In the genomic region with DNA sequence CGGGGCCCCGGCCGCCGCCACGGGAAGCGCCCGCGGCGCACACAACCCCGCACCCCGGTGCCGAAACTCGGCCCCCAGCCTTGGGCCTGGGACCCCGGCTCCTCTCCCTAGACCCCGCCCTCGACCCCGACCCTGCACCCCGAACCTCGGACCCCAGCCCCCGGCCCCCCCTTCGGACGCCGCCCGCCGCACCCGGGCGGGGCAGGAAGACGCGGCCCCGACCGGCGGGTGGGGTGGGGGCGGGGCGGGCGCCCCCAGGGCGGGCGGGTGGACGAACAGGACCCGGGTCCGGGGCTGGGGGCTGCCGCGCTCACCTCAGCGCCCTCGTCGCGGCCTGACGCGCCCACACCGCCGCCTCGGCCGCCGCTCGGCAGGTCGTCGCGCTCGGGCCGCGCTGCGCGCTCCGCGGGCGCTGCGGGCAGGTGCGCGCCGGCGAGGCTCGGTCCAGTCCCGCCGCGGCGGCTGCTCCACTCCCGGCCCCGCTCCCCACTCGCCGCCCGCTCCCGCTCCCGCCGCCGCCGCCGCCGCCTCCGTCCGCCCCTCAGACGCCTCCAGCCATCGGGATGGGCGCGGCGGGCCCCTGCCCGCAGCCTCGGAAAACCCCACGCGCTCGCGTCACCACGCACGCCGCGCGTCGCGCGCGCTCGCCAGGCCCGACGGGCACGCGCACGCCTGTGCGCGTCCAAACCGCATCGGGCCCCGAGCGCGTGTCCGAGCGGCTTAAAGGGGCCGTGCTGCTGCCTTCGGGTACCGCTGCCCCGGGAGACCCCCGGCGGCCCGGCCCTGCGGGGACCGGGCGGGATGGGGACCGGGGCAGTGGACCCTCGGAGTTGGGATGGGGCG, we compare ENCODE assay signal across 8 cellular contexts. TPM values are rescaled to one million over a fixed set of nuclear protein-coding genes. Genes with fewer than 3 reads are reported as not detected.
DNase-seq lines count a peak whose midpoint lies in the region; ATAC-seq and TF ChIP-seq lines count a peak whose summit lies in the region.

TSS of gene GNB1 (minus strand) at position 582 of the 843 bp plus-strand sequence. CDS start 65,634 bp downstream, outside the sequence.

- no peak for TF ChIP-seq CTCF in OCI-LY1 (IDR thresholded peaks at IDR 0.05; ENCODE audit: low read length)

- POLR2A ChIA-PET in CD8-positive, alpha-beta memory T cell (lab: Charles Lee) = interaction anchor here (1.5 kb wide), 2 partner anchors 18 to 515 kb away, joined by 3 to 12 read pairs; no protein-coding TSS in a partner anchor

- no peaks in the 10 kb centered on the region for H3K36me3 ChIP-seq in CD8-positive, alpha-beta memory T cell (ENCODE audit: insufficient read depth, low read length)
- H3K36me3 ChIP-seq in OCI-LY1 (ENCODE audit: insufficient read depth, low read length) = peaks cover 22% of the 10 kb centered on the region; the same call in 1 of the 2 replicates

- peaks cover 66% of the 10 kb centered on the region for H3K4me1 ChIP-seq in CD8-positive, alpha-beta memory T cell (ENCODE audit: insufficient read depth, low read length)
- peaks cover 76% of the 10 kb centered on the region for H3K4me1 ChIP-seq in OCI-LY1 (ENCODE audit: insufficient read depth, low read length, severe bottlenecking)
- H3K4me1 ChIP-seq in mononuclear cell (ENCODE audit: insufficient read depth, low read length) = peaks cover 58% of the 10 kb centered on the region

- H4K20me1 ChIP-seq in OCI-LY1 (ENCODE audit: insufficient read depth, low read length) = peaks cover 6% of the 10 kb centered on the region; the same call in 1 of the 2 replicates

- H3K4me2 ChIP-seq in OCI-LY1 (ENCODE audit: low read length) = peak within 1 kb of the TSS; percentile 83

- peak; percentile 63 for ATAC-seq in GM19467 (IDR thresholded peaks at IDR 0.05; ENCODE audit: unreplicated experiment)

- peak within 1 kb of the TSS; percentile 63 for H3K4me3 ChIP-seq in CD8-positive, alpha-beta memory T cell (ENCODE audit: low read length)
- H3K4me3 ChIP-seq in OCI-LY1 (ENCODE audit: low read depth, low read length, poor library complexity, severe bottlenecking) (peak within 1 kb of the TSS; percentile 80), mononuclear cell (ENCODE audit: low read length) (peak within 1 kb of the TSS; percentile 74)

- H3K27ac ChIP-seq in CD8-positive, alpha-beta memory T cell (ENCODE audit: low read depth, low read length) = peak within 1 kb of the TSS; percentile 84
- H3K27ac ChIP-seq in OCI-LY1 (ENCODE audit: low read depth, low read length, poor library complexity, severe bottlenecking) = peak within 1 kb of the TSS; percentile 98

- no peaks in the 10 kb centered on the region for H3K9me3 ChIP-seq in CD8-positive, alpha-beta memory T cell (ENCODE audit: low read length)
- H3K9me3 ChIP-seq in OCI-LY1 (ENCODE audit: low read length) (no peaks in the 10 kb centered on the region), mononuclear cell (ENCODE audit: low read depth, low read length) (no peaks in the 10 kb centered on the region)

- peak within 1 kb of the TSS; percentile 92 to 99 (median 96) for H3K27ac Mint-ChIP-seq in CD8-positive, alpha-beta memory T cell

- no peaks in the 10 kb centered on the region for H3K27me3 ChIP-seq in CD8-positive, alpha-beta memory T cell (ENCODE audit: insufficient read depth, low read length, poor library complexity, severe bottlenecking)
- no peaks in the 10 kb centered on the region for H3K27me3 ChIP-seq in OCI-LY1 (ENCODE audit: insufficient read depth, low read length)
- no peaks in the 10 kb centered on the region for H3K27me3 ChIP-seq in mononuclear cell (ENCODE audit: insufficient read depth, low read length)

- H3K27me3 Mint-ChIP-seq in CD8-positive, alpha-beta memory T cell = peaks cover 4% of the 10 kb centered on the region in 2 donors

- peaks cover 51 to 70% (median 62%) of the 10 kb centered on the region in 3 donors for H3K4me1 Mint-ChIP-seq in CD8-positive, alpha-beta memory T cell

- peaks cover 45% of the 10 kb centered on the region for H3K79me2 ChIP-seq in OCI-LY1 (ENCODE audit: insufficient read depth, low read length)

- DNase-seq in CD8-positive, alpha-beta memory T cell = peak; percentile 83 to 92 (median 90)
- DNase-seq in HT-29 (ENCODE audit: low spot score) (peak; percentile 84), activated T-cell treated with anti-CD3 and anti-CD28 coated beads for 1 hour (ENCODE audit: low read depth) (peak; percentile 80), epidermal melanocyte (ENCODE audit: insufficient read length, low spot score) (peak; percentile 98)
- DNase-seq in stimulated activated CD8-positive, alpha-beta memory T cell treated with anti-CD3 and anti-CD28 coated beads, Interleukin-2, amount 100 ng/mL, for 1 hour (ENCODE audit: low read depth in 2 of 2) = peak; percentile 76 to 81

- no peaks in the 10 kb centered on the region for H3K9me3 Mint-ChIP-seq in CD8-positive, alpha-beta memory T cell

- CTCF ChIA-PET in CD8-positive, alpha-beta memory T cell (lab: Charles Lee) = interaction anchor here (1.5 to 1.6 kb wide), 2 partner anchors 15 to 18 kb away, joined by 6 to 9 read pairs; no protein-coding TSS in a partner anchor

- no peak within 1 kb of the TSS for H2AFZ ChIP-seq in OCI-LY1 (ENCODE audit: low read length)

- no peaks in the 10 kb centered on the region for H3F3A ChIP-seq in OCI-LY1 (ENCODE audit: insufficient read depth, low read length)

- peaks cover 0 to 18% (median 0%) of the 10 kb centered on the region in 3 donors for H3K36me3 Mint-ChIP-seq in CD8-positive, alpha-beta memory T cell

- peak within 1 kb of the TSS; percentile 79 to 95 (median 92) for H3K4me3 Mint-ChIP-seq in CD8-positive, alpha-beta memory T cell

- H3K9me2 ChIP-seq in OCI-LY1 (ENCODE audit: low read depth, low read length) = no peaks in the 10 kb centered on the region

- H3K9ac ChIP-seq in OCI-LY1 (ENCODE audit: low read length) = peak within 1 kb of the TSS; percentile 96

RNA-seq across cellular contexts. Expression of gene GNB1, which starts in this region (rescaled TPM):
- 100 to 1,000 TPM; 436 to 470 TPM for total RNA-seq in CD8-positive, alpha-beta memory T cell
- 114 TPM for polyA plus RNA-seq in CD8-positive, alpha-beta memory T cell
- 58.1 and 60.5 TPM in 2 replicates for total RNA-seq in HT-29 (2014; rRNA removed; shearing (Covaris generic))
- 101 TPM for total RNA-seq in mononuclear cell

Comparison
In these comparisons a context has a peak if more than half of its experiments do, and no peak if none do; other contexts are left out.
1. Peak in every context shown above with its lines: DNase-seq, ATAC-seq, H3K4me3 ChIP-seq and H3K27ac ChIP-seq.